Comparison of ENCODE assay signal across 12 cellular contexts in the genomic region with DNA sequence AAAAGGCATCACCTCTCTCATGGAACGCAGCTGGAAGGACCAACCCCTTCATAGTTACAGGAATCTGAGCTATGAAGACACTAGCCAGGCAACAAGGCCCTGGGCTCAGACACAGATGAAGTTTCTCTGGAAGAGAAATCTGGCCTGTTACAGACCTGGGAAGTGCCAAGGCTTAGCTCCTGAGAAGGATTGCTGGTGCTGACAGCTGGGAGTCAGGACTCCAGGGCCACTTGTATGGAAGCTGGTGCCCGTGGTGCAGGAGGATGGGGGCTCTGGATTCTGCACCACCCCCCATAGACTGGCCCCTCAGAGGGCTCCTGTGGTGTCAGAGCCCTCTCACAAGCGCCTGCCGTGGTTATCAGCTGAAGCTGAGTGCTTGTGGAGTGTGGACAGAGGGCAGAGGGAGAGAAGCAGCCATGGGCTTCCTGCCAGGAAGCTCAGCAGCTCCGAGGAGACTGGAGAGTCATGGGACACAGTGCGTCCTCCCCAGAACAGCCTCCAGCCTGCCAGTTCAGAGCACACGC.
DNase-seq lines count a peak whose midpoint lies in the region; ATAC-seq lines count a peak whose summit lies in the region.
"Had no signal": no experiment of that assay in that cellular context is flagged by ENCODE, and none has a peak within 500 bp of the region (broad histone marks: within the 10 kb centered on the region; RNA-seq: fewer than 3 reads in every experiment).

No MANE protein-coding gene starts in this region.

- H3K27me3 ChIP-seq in adipocyte (replicated peaks; ENCODE audit: control insufficient read depth, insufficient read depth, low read length), result no peaks in the 10 kb centered on the region
- no peaks in the 10 kb centered on the region for H3K27me3 ChIP-seq in right cardiac atrium (ENCODE audit: control insufficient read depth, insufficient read depth)
- H3K27me3 ChIP-seq in rectal smooth muscle tissue (ENCODE audit: control insufficient read depth, insufficient read depth, low read length), result no peaks in the 10 kb centered on the region

- H3K4me3 ChIP-seq in adipocyte (ENCODE audit: low read length), result no peak overlapping the region
- no peak overlapping the region for H3K4me3 ChIP-seq in right cardiac atrium (ENCODE audit: low read length)
- H3K4me3 ChIP-seq in rectal smooth muscle tissue (ENCODE audit: low read length), result no peak overlapping the region

- H3K9ac ChIP-seq in adipocyte (ENCODE audit: low read length) (peak overlapping the region; percentile 56), rectal smooth muscle tissue (ENCODE audit: low read length) (no peak overlapping the region)

- peaks cover 58% of the 10 kb centered on the region for H3K4me1 ChIP-seq in adipocyte (ENCODE audit: control insufficient read depth, insufficient read depth, low read length)
- H3K4me1 ChIP-seq in right cardiac atrium (ENCODE audit: control insufficient read depth, insufficient read depth, low read length), result peaks cover 16% of the 10 kb centered on the region
- peaks cover 27% of the 10 kb centered on the region for H3K4me1 ChIP-seq in rectal smooth muscle tissue (ENCODE audit: control insufficient read depth, insufficient read depth, low read length)

- H3K9me3 ChIP-seq in adipocyte (ENCODE audit: control insufficient read depth, low read length), result no peaks in the 10 kb centered on the region
- no peaks in the 10 kb centered on the region for H3K9me3 ChIP-seq in right cardiac atrium (ENCODE audit: control insufficient read depth, low read length)

- H3K36me3 ChIP-seq in adipocyte (ENCODE audit: control insufficient read depth, insufficient read depth, low read length, severe bottlenecking) (no peaks in the 10 kb centered on the region), rectal smooth muscle tissue (ENCODE audit: control insufficient read depth, insufficient read depth, low read length) (no peaks in the 10 kb centered on the region)

- intact Hi-C loops in right cardiac atrium (cut with DNase I), result loop anchor here in 3 of 4 donors (5.0 to 10.0 kb wide), 2 partner anchors 48 to 345 kb away; no protein-coding TSS in a partner anchor

- peak; percentile 64 for DNase-seq in GM03348 (ENCODE audit: low spot score)
- no peak for DNase-seq in adipocyte (ENCODE audit: low read depth)
- peak; percentile 88 to 93 (median 93) for DNase-seq in right cardiac atrium
- DNase-seq in NCI-H2081 treated with DMSO at 0.1 percent for 48 hours (lab: John Stamatoyannopoulos, UW), result no peak
- no peak for DNase-seq in NOMO-1 treated with dmso at 0.1 percent for 144 hours (lab: John Stamatoyannopoulos, UW; ENCODE audit: unreplicated experiment)
- DNase-seq: stimulated activated CD4-positive, alpha-beta T cell treated with anti-CD3 and anti-CD28 coated beads, Interleukin-2, amount 100 ng/mL, for 48 hours; T-helper 2 cell had no signal

- H3K27ac ChIP-seq in right cardiac atrium (ENCODE audit: low read length) (peak overlapping the region; percentile 7), rectal smooth muscle tissue (ENCODE audit: low read depth, low read length) (peak overlapping the region; percentile 70)

- WGBS in right cardiac atrium, result 20% methylated on average over 7 of the region's 7 CpGs

- ATAC-seq in right cardiac atrium, result peak; percentile 94 to 95
- no peak for ATAC-seq in GM21717 (IDR thresholded peaks at IDR 0.05; ENCODE audit: unreplicated experiment)
- no peak for ATAC-seq in GM19328 (IDR thresholded peaks at IDR 0.05; ENCODE audit: unreplicated experiment)
- ATAC-seq: HCT116, left colon had no signal

Comparison
In these comparisons a context has a peak if more than half of its experiments do, and no peak if none do; other contexts are left out.
1. DNase-seq: peak in GM03348 (single experiment) and right cardiac atrium (3 of 3); none in adipocyte (single experiment), NCI-H2081 treated with DMSO at 0.1 percent for 48 hours (single experiment) and NOMO-1 treated with dmso at 0.1 percent for 144 hours (single experiment).
2. ATAC-seq: peak in right cardiac atrium (2 of 2); none in GM21717 (single experiment) and GM19328 (single experiment).